8 cellular contexts compared by ENCODE assay signal in genomic region chr19:17078920-17079709, GRCh38. TPM values are rescaled to one million over a fixed set of nuclear protein-coding genes. Genes with fewer than 3 reads are reported as not detected.
A peak's percentile ranks its signal among the peaks of the same experiment; 100 is the strongest.
DNase-seq lines count a peak whose midpoint lies in the region; ATAC-seq and TF ChIP-seq lines count a peak whose summit lies in the region.

No MANE protein-coding gene starts in this region.

- no peaks in the 10 kb centered on the region for H3K36me3 ChIP-seq in mucosa of stomach (ENCODE audit: control insufficient read depth, insufficient read depth, low read length)

- H3K27ac Mint-ChIP-seq in stimulated activated naive CD8-positive, alpha-beta T cell treated with anti-CD3 and anti-CD28 coated beads, Interleukin-15, Interleukin-2, amounts not matched to agents 100 ng/mL and 50 ng/mL, for 24 hours: peak overlapping the region; percentile 84
- peak overlapping the region; percentile 94 for H3K27ac Mint-ChIP-seq in MCF 10A (ENCODE audit: low read depth, unreplicated experiment)

- peaks cover 3% of the 10 kb centered on the region for H3K36me3 Mint-ChIP-seq in stimulated activated naive CD8-positive, alpha-beta T cell treated with anti-CD3 and anti-CD28 coated beads, Interleukin-15, Interleukin-2, amounts not matched to agents 100 ng/mL and 50 ng/mL, for 24 hours (ENCODE audit: low read depth)
- peaks cover 7% of the 10 kb centered on the region for H3K36me3 Mint-ChIP-seq in MCF 10A (ENCODE audit: insufficient read depth, unreplicated experiment)

- CTCF ChIA-PET in MCF 10A (lab: Yijun Ruan, JAX): interaction anchor here (0.6 to 2.2 kb wide), 4 partner anchors 10 to 205 kb away, joined by 3 to 13 read pairs (median 4); no protein-coding TSS in a partner anchor

- H3K27me3 Mint-ChIP-seq in stimulated activated naive CD8-positive, alpha-beta T cell treated with anti-CD3 and anti-CD28 coated beads, Interleukin-15, Interleukin-2, amounts not matched to agents 100 ng/mL and 50 ng/mL, for 24 hours: no peaks in the 10 kb centered on the region
- H3K27me3 Mint-ChIP-seq in MCF 10A (ENCODE audit: insufficient read depth, unreplicated experiment): no peaks in the 10 kb centered on the region

- H3K4me1 Mint-ChIP-seq in stimulated activated naive CD8-positive, alpha-beta T cell treated with anti-CD3 and anti-CD28 coated beads, Interleukin-15, Interleukin-2, amounts not matched to agents 100 ng/mL and 50 ng/mL, for 24 hours (ENCODE audit: low read depth): peaks cover 72% of the 10 kb centered on the region
- peaks cover 32% of the 10 kb centered on the region for H3K4me1 Mint-ChIP-seq in MCF 10A (ENCODE audit: insufficient read depth, unreplicated experiment)

- BruUV-seq in MCF 10A (replicated peaks; lab: Mats Ljungman, UMichigan): no TSS peak

- no peak for ATAC-seq in stimulated activated naive CD8-positive, alpha-beta T cell treated with anti-CD3 and anti-CD28 coated beads, Interleukin-15, Interleukin-2, amounts not matched to agents 100 U/mL and 50 U/mL, for 24 hours
- ATAC-seq in GM19452 (IDR thresholded peaks at IDR 0.05; ENCODE audit: unreplicated experiment): no peak
- no peak for ATAC-seq in GM19467 (IDR thresholded peaks at IDR 0.05; ENCODE audit: unreplicated experiment)
- no peak for ATAC-seq in GM21423 (IDR thresholded peaks at IDR 0.05; ENCODE audit: unreplicated experiment)

- no peaks in the 10 kb centered on the region for H3K9me3 ChIP-seq in mucosa of stomach (ENCODE audit: control insufficient read depth, low read length)

- no peak for DNase-seq in stimulated activated naive CD8-positive, alpha-beta T cell treated with anti-CD3 and anti-CD28 coated beads, Interleukin-15, Interleukin-2, amounts not matched to agents 100 U/mL and 50 U/mL, for 24 hours
- no peak for DNase-seq in MCF 10A (ENCODE audit: unreplicated experiment)
- DNase-seq in globus pallidus (ENCODE audit: low spot score): no peak

- intact Hi-C loops in MCF 10A (cut with micrococcal nuclease): loop anchor here (10.0 kb wide), 1 partner anchor 146 kb away; the partner anchor contains the start of gene OCEL1

- H3K4me1 ChIP-seq in mucosa of stomach (ENCODE audit: control insufficient read depth, insufficient read depth, low read length): peaks cover 45% of the 10 kb centered on the region

- no peak overlapping the region for H3K4me3 ChIP-seq in mucosa of stomach (ENCODE audit: low read length)

- H3K27me3 ChIP-seq in mucosa of stomach (ENCODE audit: control insufficient read depth, insufficient read depth, low read length): no peaks in the 10 kb centered on the region

- peak overlapping the region; percentile 18 for H3K9ac ChIP-seq in mucosa of stomach (ENCODE audit: low read length)

- peak overlapping the region; percentile 65 for H3K4me3 Mint-ChIP-seq in stimulated activated naive CD8-positive, alpha-beta T cell treated with anti-CD3 and anti-CD28 coated beads, Interleukin-15, Interleukin-2, amounts not matched to agents 100 ng/mL and 50 ng/mL, for 24 hours
- peak overlapping the region; percentile 67 for H3K4me3 Mint-ChIP-seq in MCF 10A (ENCODE audit: unreplicated experiment)

- no peak for TF ChIP-seq CTCF in MCF 10A (IDR thresholded peaks at IDR 0.05; ENCODE audit: unreplicated experiment)

- no peaks in the 10 kb centered on the region for H3K9me3 Mint-ChIP-seq in stimulated activated naive CD8-positive, alpha-beta T cell treated with anti-CD3 and anti-CD28 coated beads, Interleukin-15, Interleukin-2, amounts not matched to agents 100 ng/mL and 50 ng/mL, for 24 hours
- no peaks in the 10 kb centered on the region for H3K9me3 Mint-ChIP-seq in MCF 10A (ENCODE audit: unreplicated experiment)

- POLR2A ChIA-PET in MCF 10A (lab: Yijun Ruan, JAX): interaction anchor here (0.7 to 2.9 kb wide), 4 partner anchors 29 to 188 kb away, joined by 3 to 10 read pairs (median 4); partner anchors contain the start of genes OCEL1 and USE1

RNA-seq across cellular contexts. Expression of gene MYO9B, which starts 3.5 kb away (rescaled TPM):
- total RNA-seq in MCF 10A (2022): 43.5 and 49.5 TPM in 2 replicates

RNA-seq across cellular contexts. Expression of gene HAUS8, which starts 3.9 kb away (rescaled TPM):
- 6.6 and 8.4 TPM in 2 replicates for total RNA-seq in MCF 10A (2022)

RNA-seq across cellular contexts. Expression of gene CPAMD8, which starts 52.5 kb away (rescaled TPM):
- total RNA-seq in MCF 10A (2022): 1.3 and 2.3 TPM in 2 replicates
